In genomic region chr16:63185235-63185780, GRCh38 we compare ENCODE assay signal across 15 cellular contexts.
DNase-seq lines count a peak whose midpoint lies in the region; ATAC-seq and TF ChIP-seq lines count a peak whose summit lies in the region.
"Had no signal": no experiment of that assay in that cellular context is flagged by ENCODE, and none has a peak within 500 bp of the region (broad histone marks: within the 10 kb centered on the region; RNA-seq: fewer than 3 reads in every experiment).

No MANE protein-coding gene starts in this region.

- H3K27ac ChIP-seq in HUES64 (ENCODE audit: low read depth, low read length), result peak overlapping the region; percentile 56
- H3K27ac ChIP-seq in mesendoderm (ENCODE audit: low read depth, low read length), result no peak overlapping the region
- H3K27ac ChIP-seq in thyroid gland, result no peak overlapping the region
- H3K27ac ChIP-seq: C4-2B had no signal

- H3K27me3 ChIP-seq in HUES64 (ENCODE audit: insufficient read depth, low read length) (no peaks in the 10 kb centered on the region), mesendoderm (ENCODE audit: insufficient read depth, low read length, poor library complexity) (no peaks in the 10 kb centered on the region), thyroid gland (no peaks in the 10 kb centered on the region)

- no peak overlapping the region for H4K5ac ChIP-seq in mesendoderm (ENCODE audit: low read length)

- no peak overlapping the region for H3K18ac ChIP-seq in mesendoderm (ENCODE audit: low read length)

- ATAC-seq in GM21528 (IDR thresholded peaks at IDR 0.05; ENCODE audit: low FRiP score, unreplicated experiment) (no peak), GM21423 (IDR thresholded peaks at IDR 0.05; ENCODE audit: unreplicated experiment) (no peak)
- ATAC-seq: K562 had no signal

- H2BK120ac ChIP-seq in mesendoderm (ENCODE audit: low read depth, low read length), result no peak overlapping the region

- TF ChIP-seq CTCF in thyroid gland (IDR thresholded peaks at IDR 0.05), result no peak

- H3K36me3 ChIP-seq in HUES64 (ENCODE audit: insufficient read depth, low read length) (no peaks in the 10 kb centered on the region), mesendoderm (ENCODE audit: control insufficient read depth, insufficient read depth, low read length) (no peaks in the 10 kb centered on the region), thyroid gland (no peaks in the 10 kb centered on the region)

- no peak overlapping the region for H3K4me2 ChIP-seq in mesendoderm (ENCODE audit: low read length)

- H3K9ac ChIP-seq in HUES64 (ENCODE audit: low read depth, low read length), result no peak overlapping the region
- H3K9ac ChIP-seq in mesendoderm (ENCODE audit: low read length), result no peak overlapping the region

- H3K79me2 ChIP-seq in mesendoderm (ENCODE audit: control insufficient read depth, insufficient read depth, low read length), result no peaks in the 10 kb centered on the region

- no peaks in the 10 kb centered on the region for H3K79me1 ChIP-seq in mesendoderm (ENCODE audit: low read length)

- no peak overlapping the region for H3K4me3 ChIP-seq in HUES64 (ENCODE audit: low read length)
- H3K4me3 ChIP-seq in mesendoderm (ENCODE audit: low read length), result no peak overlapping the region
- H3K4me3 ChIP-seq in thyroid gland (replicated peaks in 1 of 3), result no peak overlapping the region
- H3K4me3 ChIP-seq: K562 had no signal

- H2BK15ac ChIP-seq in mesendoderm (replicated peaks; ENCODE audit: low read depth), result no peak overlapping the region

- H3K9me3 ChIP-seq in HUES64 (ENCODE audit: insufficient read depth, low read depth, low read length), result no peaks in the 10 kb centered on the region
- H3K9me3 ChIP-seq in thyroid gland, result no peaks in the 10 kb centered on the region
- H3K9me3 ChIP-seq: Caco-2 had no signal

- H3K4ac ChIP-seq in mesendoderm (ENCODE audit: low read depth, low read length), result no peak overlapping the region

- intact Hi-C loops in thyroid gland (cut with DNase I), result no loop called here

- WGBS in HUES64, result 29% methylated on average over 4 of the region's 4 CpGs
- WGBS in mesendoderm (ENCODE audit: extremely low coverage, insufficient coverage, low lambda C conversion rate), result no CpG with 5 or more reads among the region's 4 CpGs
- 36 to 53% methylated on average over 4 of the region's 4 CpGs for WGBS in thyroid gland, 2 donors

- no peak overlapping the region for H2AK5ac ChIP-seq in mesendoderm (ENCODE audit: low read length)

- no peak overlapping the region for H2BK5ac ChIP-seq in mesendoderm (ENCODE audit: low read length)

- H3K56ac ChIP-seq in mesendoderm (ENCODE audit: low read length), result no peak overlapping the region

- peak; percentile 3 for DNase-seq in iPS DF 4.7 (ENCODE audit: extremely low read depth, low spot score)
- DNase-seq in mesendoderm, result peak; percentile 33
- DNase-seq in SHP77 (lab: John Stamatoyannopoulos, UW), result no peak
- DNase-seq in thyroid gland, result no peak
- DNase-seq: ACHN; AML-193; Caco-2; CD4-positive, alpha-beta T cell; HCEC 1CT; IMR-90 had no signal

- no peak for TF ChIP-seq POLR2A in thyroid gland (IDR thresholded peaks at IDR 0.05)

- peaks cover 16% of the 10 kb centered on the region for H3K4me1 ChIP-seq in HUES64 (ENCODE audit: insufficient read depth, low read length)
- no peaks in the 10 kb centered on the region for H3K4me1 ChIP-seq in mesendoderm (ENCODE audit: control insufficient read depth, low read depth, low read length)
- no peaks in the 10 kb centered on the region for H3K4me1 ChIP-seq in thyroid gland
- H3K4me1 ChIP-seq: Caco-2 had no signal

- no peak overlapping the region for H4K8ac ChIP-seq in mesendoderm (ENCODE audit: low read depth, low read length)

- H3K23ac ChIP-seq in mesendoderm (ENCODE audit: low read length), result no peak overlapping the region

Comparison
In these comparisons a context has a peak if more than half of its experiments do, and no peak if none do; other contexts are left out.
1. DNase-seq: peak in iPS DF 4.7 (single experiment) and mesendoderm (single experiment); none in SHP77 (0 of 2) and thyroid gland (0 of 2).